10 cellular contexts compared by ENCODE assay signal in the genomic region with DNA sequence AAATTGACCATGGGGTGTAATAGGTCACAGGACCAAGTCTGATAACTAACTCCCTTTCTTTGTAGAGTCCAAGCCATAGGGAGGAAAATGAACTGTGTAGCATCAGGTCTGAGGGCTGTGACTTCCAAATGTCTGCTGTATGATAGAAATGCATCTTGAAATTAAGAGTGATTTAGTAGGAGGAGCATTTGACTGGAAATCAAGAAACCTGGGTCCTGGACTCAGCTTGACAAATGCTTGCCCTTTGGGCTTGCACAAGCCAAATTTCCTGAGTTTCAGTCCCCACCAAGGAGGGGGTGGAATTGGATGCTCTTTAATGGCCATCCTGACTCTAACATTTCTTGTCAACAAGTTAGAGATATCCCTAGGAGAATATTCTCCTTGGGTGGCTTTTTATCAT.
DNase-seq lines count a peak whose midpoint lies in the region; ATAC-seq and TF ChIP-seq lines count a peak whose summit lies in the region.
"Had no signal": no experiment of that assay in that cellular context is flagged by ENCODE, and none has a peak within 500 bp of the region (broad histone marks: within the 10 kb centered on the region; RNA-seq: fewer than 3 reads in every experiment).

No MANE protein-coding gene starts in this region.

- H3K27ac Mint-ChIP-seq in CD4-positive, alpha-beta memory T cell, result no peak overlapping the region

- no peaks in the 10 kb centered on the region for H3K79me2 ChIP-seq in parathyroid adenoma

- H3K4me1 ChIP-seq in parathyroid adenoma, result no peaks in the 10 kb centered on the region
- peaks cover 38% of the 10 kb centered on the region for H3K4me1 ChIP-seq in vagina
- no peaks in the 10 kb centered on the region for H3K4me1 ChIP-seq in CD4-positive, alpha-beta memory T cell (ENCODE audit: insufficient read depth, low read length)

- DNase-seq in Right ventricle myocardium superior (no peak), left cardiac atrium (no peak), foreskin fibroblast (no peak), vagina (ENCODE audit: extremely low spot score in 2 of 2) (no peak), pons (ENCODE audit: low spot score) (no peak)
- DNase-seq in CD4-positive, alpha-beta memory T cell, result no peak
- DNase-seq: activated CD4-positive, CD25-positive, alpha-beta regulatory T cell; activated T-cell treated with anti-CD3 and anti-CD28 coated beads for 4 hours had no signal

- H3K4me3 Mint-ChIP-seq in CD4-positive, alpha-beta memory T cell, result no peak overlapping the region

- no peaks in the 10 kb centered on the region for H3K36me3 Mint-ChIP-seq in CD4-positive, alpha-beta memory T cell

- no peaks in the 10 kb centered on the region for H3K27me3 ChIP-seq in parathyroid adenoma (ENCODE audit: control insufficient read depth, insufficient read depth, low read length)
- H3K27me3 ChIP-seq in vagina, result no peaks in the 10 kb centered on the region
- H3K27me3 ChIP-seq in CD4-positive, alpha-beta memory T cell (ENCODE audit: insufficient read depth, low read length), result no peaks in the 10 kb centered on the region

- TF ChIP-seq POLR2A in vagina (IDR thresholded peaks at IDR 0.05), result no peak

- H3K9ac ChIP-seq in parathyroid adenoma, result no peak overlapping the region

- H3K27ac ChIP-seq in parathyroid adenoma, result peak overlapping the region; percentile 58
- H3K27ac ChIP-seq in vagina, result peak overlapping the region; percentile 81
- no peak overlapping the region for H3K27ac ChIP-seq in CD4-positive, alpha-beta memory T cell (ENCODE audit: low read depth, low read length)

- POLR2A ChIA-PET in CD4-positive, alpha-beta memory T cell (lab: Charles Lee; ENCODE audit: partially characterized antibody), result no interaction called here

- H3K4me3 ChIP-seq in foreskin fibroblast (ENCODE audit: low read depth in 1 of 2, low read length in 2 of 2) (peak overlapping the region; percentile 46 to 55), parathyroid adenoma (ENCODE audit: low read depth, low read length) (peak overlapping the region; percentile 24), vagina (peak overlapping the region; percentile 39 to 46)
- H3K4me3 ChIP-seq in CD4-positive, alpha-beta memory T cell (ENCODE audit: low read length in 2 of 2), result no peak overlapping the region

- no peaks in the 10 kb centered on the region for H3K9me3 Mint-ChIP-seq in CD4-positive, alpha-beta memory T cell

- TF ChIP-seq CTCF in foreskin fibroblast (IDR thresholded peaks at IDR 0.05; ENCODE audit: low read depth, low read length) (no peak), parathyroid adenoma (IDR thresholded peaks at IDR 0.05) (no peak), vagina (IDR thresholded peaks at IDR 0.05) (no peak)

- H3K36me3 ChIP-seq in parathyroid adenoma (ENCODE audit: control insufficient read depth, insufficient read depth, low read length) (no peaks in the 10 kb centered on the region), vagina (no peaks in the 10 kb centered on the region)
- no peaks in the 10 kb centered on the region for H3K36me3 ChIP-seq in CD4-positive, alpha-beta memory T cell (ENCODE audit: insufficient read depth, low read length)

- intact Hi-C loops in Right ventricle myocardium superior (cut with DNase I) (loop anchor here (10.0 kb wide), 1 partner anchor 76 kb away; no protein-coding TSS in a partner anchor), left cardiac atrium (cut with DNase I) (loop anchor here in 1 of 2 donors (10.0 kb wide), 2 partner anchors 66 to 116 kb away; no protein-coding TSS in a partner anchor), vagina (cut with DNase I) (no loop called here)
- intact Hi-C loops in CD4-positive, alpha-beta memory T cell (cut with micrococcal nuclease), result no loop called here

- peak overlapping the region; percentile 7 for H3K4me2 ChIP-seq in parathyroid adenoma (ENCODE audit: low read length)

- H3K4me1 Mint-ChIP-seq in CD4-positive, alpha-beta memory T cell, result peaks cover 0 to 7% (median 1%) of the 10 kb centered on the region in 4 donors

- ATAC-seq in Right ventricle myocardium superior (ENCODE audit: poor library complexity) (peak; percentile 1), left cardiac atrium (no peak), GM21367 (IDR thresholded peaks at IDR 0.05; ENCODE audit: unreplicated experiment) (no peak)

- H3K27me3 Mint-ChIP-seq in CD4-positive, alpha-beta memory T cell, result peaks cover 6% of the 10 kb centered on the region in 2 donors

- no peaks in the 10 kb centered on the region for H3K9me3 ChIP-seq in parathyroid adenoma (ENCODE audit: control insufficient read depth, low read length)
- no peaks in the 10 kb centered on the region for H3K9me3 ChIP-seq in vagina
- H3K9me3 ChIP-seq in CD4-positive, alpha-beta memory T cell (ENCODE audit: control insufficient read depth in 1 of 2, low read length in 2 of 2), result no peaks in the 10 kb centered on the region

- no peak overlapping the region for H2AFZ ChIP-seq in parathyroid adenoma

- CTCF ChIA-PET in CD4-positive, alpha-beta memory T cell (lab: Charles Lee; ENCODE audit: partially characterized antibody), result no interaction called here

Comparison
In these comparisons a context has a peak if more than half of its experiments do, and no peak if none do; other contexts are left out.
1. H3K4me3 ChIP-seq: peak in foreskin fibroblast (2 of 2), parathyroid adenoma (single experiment) and vagina (2 of 2); none in CD4-positive, alpha-beta memory T cell (0 of 2).